Comparison of ENCODE assay signal across 8 cellular contexts in genomic region chr3:123702057-123702456, GRCh38.
DNase-seq lines count a peak whose midpoint lies in the region; ATAC-seq and TF ChIP-seq lines count a peak whose summit lies in the region.
"Not testable (repeated sequence)": the region's sequence is repeated elsewhere in the genome, so short reads cannot be mapped to it uniquely, and the experiment has no call there.

No MANE protein-coding gene starts in this region.

- intact Hi-C loops in right cardiac atrium (cut with DNase I) (loop anchor here in 3 of 4 donors (5.0 kb wide), 1 partner anchor 50 kb away; no protein-coding TSS in a partner anchor), transverse colon (cut with DNase I; ENCODE audit: low total_unique reads) (loop anchor here (5.0 kb wide), 1 partner anchor 50 kb away; no protein-coding TSS in a partner anchor)

- not testable (repeated sequence) for H2BK5ac ChIP-seq in neuronal stem cell (ENCODE audit: low read length)

- H3K36me3 ChIP-seq in WERI-Rb-1, transverse colon: not testable (repeated sequence)
- H3K36me3 ChIP-seq in neuronal stem cell (replicated peaks in 1 of 2; ENCODE audit: control insufficient read depth in 2 of 2, insufficient read depth in 2 of 2, low read length in 2 of 2) = peaks cover 7 to 12% of the 10 kb centered on the region in 2 donors

- ATAC-seq in right cardiac atrium = peak; percentile 71 to 81

- H3K4me3 ChIP-seq in Jurkat, Clone E6-1 (ENCODE audit: low read length); WERI-Rb-1 (ENCODE audit: low read depth, low read length); right cardiac atrium (ENCODE audit: low read length); neuronal stem cell (ENCODE audit: low read length in 2 of 2): not testable (repeated sequence)
- peak overlapping the region in 1 of 4 donors; percentile 33 for H3K4me3 ChIP-seq in transverse colon

- in situ Hi-C loops in transverse colon (cut with MboI; ENCODE audit: low pct_ligation_motif_present in 1 of 4, low pct_unique_long_range_greater_than_20kb in 1 of 4, low sequenced_read_pairs in 3 of 4) = not testable (repeated sequence)

- H3K79me1 ChIP-seq in neuronal stem cell (ENCODE audit: low read depth, low read length) = not testable (repeated sequence)

- H3K4ac ChIP-seq in neuronal stem cell (ENCODE audit: low read length) = not testable (repeated sequence)

- H3K9me3 ChIP-seq in WERI-Rb-1 (ENCODE audit: severe bottlenecking); right cardiac atrium (ENCODE audit: control insufficient read depth, low read length); neuronal stem cell (replicated peaks in 1 of 2; ENCODE audit: control insufficient read depth in 2 of 2, insufficient read depth in 1 of 2, low read depth in 1 of 2, low read length in 2 of 2); transverse colon: not testable (repeated sequence)

- not testable (repeated sequence) for H2BK15ac ChIP-seq in neuronal stem cell (ENCODE audit: low read length)

- not testable (repeated sequence) for H3K9ac ChIP-seq in neuronal stem cell (ENCODE audit: low read depth, low read length, poor library complexity)

- H3K18ac ChIP-seq in neuronal stem cell (ENCODE audit: low read length) = not testable (repeated sequence)

- H3K14ac ChIP-seq in neuronal stem cell (ENCODE audit: low read length) = not testable (repeated sequence)

- TF ChIP-seq CTCF in WERI-Rb-1 (IDR thresholded peaks at IDR 0.05; ENCODE audit: low read depth, low read length) = peak; percentile 71
- TF ChIP-seq CTCF in transverse colon (IDR thresholded peaks at IDR 0.05) = peak; percentile 49 to 69 (median 53)

- not testable (repeated sequence) for TF ChIP-seq POLR2A in transverse colon (IDR thresholded peaks at IDR 0.05)

- H3K4me2 ChIP-seq in neuronal stem cell (ENCODE audit: insufficient read depth, low read length, poor library complexity, severe bottlenecking) = not testable (repeated sequence)

- not testable (repeated sequence) for H2AFZ ChIP-seq in neuronal stem cell (ENCODE audit: low read length)

- not testable (repeated sequence) for H4K91ac ChIP-seq in neuronal stem cell (ENCODE audit: low read depth, low read length, poor library complexity)

- H3K4me1 ChIP-seq in right cardiac atrium (ENCODE audit: control insufficient read depth, insufficient read depth, low read length); neuronal stem cell (ENCODE audit: control insufficient read depth in 2 of 2, insufficient read depth in 1 of 2, low read depth in 1 of 2, low read length in 2 of 2): not testable (repeated sequence)
- peaks cover 0 to 23% (median 3%) of the 10 kb centered on the region in 4 donors for H3K4me1 ChIP-seq in transverse colon

- not testable (repeated sequence) for H3K27me3 ChIP-seq in WERI-Rb-1 (ENCODE audit: insufficient read depth, low read depth, severe bottlenecking); right cardiac atrium (ENCODE audit: control insufficient read depth, insufficient read depth); neuronal stem cell (ENCODE audit: control insufficient read depth in 3 of 3, insufficient read depth in 3 of 3, low read depth in 1 of 3, low read length in 3 of 3); transverse colon

- WGBS in right cardiac atrium = 36% methylated on average over 2 of the region's 2 CpGs
- WGBS in neuronal stem cell (ENCODE audit: extremely low coverage in 2 of 2, insufficient read length in 2 of 2, insufficient replicate concordance in 1 of 2), 2 donors = no CpG with 5 or more reads among the region's 2 CpGs
- 18% methylated on average over 2 of the region's 2 CpGs; no CpG with 5 or more reads in 1 of the 2 donors for WGBS in transverse colon (ENCODE audit: low coverage in 1 of 2), 2 donors

- not testable (repeated sequence) for H2AK5ac ChIP-seq in neuronal stem cell (ENCODE audit: low read depth, low read length)

- H3K23ac ChIP-seq in neuronal stem cell (ENCODE audit: low read depth, low read length, poor library complexity) = not testable (repeated sequence)

- not testable (repeated sequence) for H2BK120ac ChIP-seq in neuronal stem cell (ENCODE audit: low read depth, low read length)

- H4K8ac ChIP-seq in neuronal stem cell (ENCODE audit: low read depth, low read length) = not testable (repeated sequence)

- not testable (repeated sequence) for TF ChIP-seq EP300 in transverse colon (IDR thresholded peaks at IDR 0.05; ENCODE audit: low read depth)

- H3K27ac ChIP-seq in WERI-Rb-1; right cardiac atrium (ENCODE audit: low read length); neuronal stem cell (replicated peaks; ENCODE audit: low read length): not testable (repeated sequence)
- H3K27ac ChIP-seq in transverse colon = peak overlapping the region; percentile 65 to 87 (median 86)

- H2BK12ac ChIP-seq in neuronal stem cell (ENCODE audit: low read length) = not testable (repeated sequence)

- DNase-seq in ELF-1 (ENCODE audit: low read depth, low spot score) (peak; percentile 80), NCI-H524 (lab: John Stamatoyannopoulos, UW) (peak; percentile 78 to 82), WERI-Rb-1 (peak; percentile 92), cerebellar cortex (ENCODE audit: low spot score) (peak; percentile 31), right cardiac atrium (peak; percentile 63 to 81 (median 80)), neuronal stem cell (ENCODE audit: low spot score) (peak; percentile 41), transverse colon (peak; percentile 72)
- DNase-seq in Jurkat, Clone E6-1 (ENCODE audit: low read depth, low spot score) = peak; percentile 15

Comparison
In these comparisons a context has a peak if more than half of its experiments do, and no peak if none do; other contexts are left out.
1. DNase-seq: peak in every context shown above with its lines; median percentile 92 in WERI-Rb-1; 80 in ELF-1; 80 in NCI-H524; 80 in right cardiac atrium; 72 in transverse colon; 41 in neuronal stem cell; 31 in cerebellar cortex; 15 in Jurkat, Clone E6-1.